13 cellular contexts compared by ENCODE assay signal in genomic region chr4:105022811-105023667, GRCh38.
DNase-seq lines count a peak whose midpoint lies in the region; ATAC-seq, FAIRE-seq and TF ChIP-seq lines count a peak whose summit lies in the region.
"Had no signal": no experiment of that assay in that cellular context is flagged by ENCODE, and none has a peak within 500 bp of the region (broad histone marks: within the 10 kb centered on the region; RNA-seq: fewer than 3 reads in every experiment).

No MANE protein-coding gene starts in this region.

- H3K27me3 ChIP-seq in HCT116 (ENCODE audit: insufficient read depth, low read length) (no peaks in the 10 kb centered on the region), bronchial epithelial cell (ENCODE audit: control insufficient read depth, insufficient read depth, low read length) (no peaks in the 10 kb centered on the region)
- H3K27me3 ChIP-seq: cardiac muscle cell had no signal

- no peaks in the 10 kb centered on the region for H3K79me2 ChIP-seq in HCT116 (ENCODE audit: insufficient read depth, low read length)

- CTCF ChIA-PET in HCT116 (lab: Charles Lee), result interaction anchor here (1.1 kb wide), 1 partner anchor 451 kb away, joined by 3 read pairs; no protein-coding TSS in a partner anchor

- no peak for TF ChIP-seq RAD21 in HCT116 (IDR thresholded peaks at IDR 0.05; ENCODE audit: low read depth)

- no peak overlapping the region for H3K9ac ChIP-seq in HCT116 (ENCODE audit: low read length)

- RAD21 ChIA-PET in HCT116 (lab: Charles Lee; ENCODE audit: low non-redundant PET in 1 of 2, low total read pairs in 2 of 2, uncharacterized antibody in 2 of 2, unreplicated experiment in 2 of 2), result no interaction called here

- intact Hi-C loops in HCT116 (cut with micrococcal nuclease), result no loop called here
- intact Hi-C loops in left ventricle myocardium superior (cut with micrococcal nuclease), result no loop called here

- BruUV-seq in HCT116 (replicated peaks; lab: Mats Ljungman, UMichigan), result no TSS peak

- POLR2A ChIA-PET in HCT116 (lab: Charles Lee), result no interaction called here

- TF ChIP-seq CTCF in HCT116 (IDR thresholded peaks at IDR 0.05 in 2 of 3, conservative IDR thresholded peaks at IDR 0.05 in 1 of 3; ENCODE audit: borderline replicate concordance in 1 of 3, insufficient read depth in 1 of 3, low read depth in 2 of 3, low read length in 2 of 3), result no peak
- no peak for TF ChIP-seq CTCF in bronchial epithelial cell (IDR thresholded peaks at IDR 0.05; ENCODE audit: insufficient read depth, low read length, severe bottlenecking)

- H3K27ac ChIP-seq in HCT116 (ENCODE audit: low read depth, low read length), result no peak overlapping the region
- H3K27ac ChIP-seq: cardiac muscle cell had no signal

- H3K4me1 ChIP-seq in HCT116 (ENCODE audit: control insufficient read depth in 1 of 2, insufficient read depth in 2 of 2, low read length in 2 of 2), result peaks cover 0 to 8% of the 10 kb centered on the region in 2 experiments; a peak in 2 of 4 replicates

- no peak overlapping the region for H3K4me2 ChIP-seq in HCT116 (ENCODE audit: low read length)

- DNase-seq in HCT116 (ENCODE audit: low read depth, low spot score) (peak; percentile 4), bronchial epithelial cell (ENCODE audit: low read depth) (peak; percentile 85), non-pigmented ciliary epithelial cell (ENCODE audit: low read depth) (peak; percentile 55), left ventricle myocardium superior (no peak), activated gamma-delta T cell (lab: John Stamatoyannopoulos, UW) (no peak)
- DNase-seq: CD4-positive, CD25-positive, alpha-beta regulatory T cell; H9; NCI-H1092; NCI-H748 treated with DMSO at 0.1 percent for 48 hours had no signal

- ATAC-seq in HCT116, result peak; percentile 32
- no peak for ATAC-seq in left ventricle myocardium superior
- ATAC-seq in GM18873 (IDR thresholded peaks at IDR 0.05; ENCODE audit: low FRiP score, unreplicated experiment), result no peak
- no peak for ATAC-seq in GM18867 (IDR thresholded peaks at IDR 0.05; ENCODE audit: unreplicated experiment)

- no peaks in the 10 kb centered on the region for H4K20me1 ChIP-seq in HCT116 (ENCODE audit: insufficient read depth)

- no peaks in the 10 kb centered on the region for H3K9me2 ChIP-seq in HCT116 (ENCODE audit: insufficient read depth)

- no peaks in the 10 kb centered on the region for H3K9me3 ChIP-seq in HCT116 (ENCODE audit: control insufficient read depth in 1 of 2, insufficient read depth in 1 of 2, low read depth in 1 of 2, low read length in 2 of 2)

- peak; percentile 18 for FAIRE-seq in bronchial epithelial cell (lab: Jason Lieb, UNC)

- no peak overlapping the region for H3K4me3 ChIP-seq in HCT116 (replicated peaks in 1 of 2; ENCODE audit: low read depth in 1 of 2, low read length in 2 of 2)
- H3K4me3 ChIP-seq in bronchial epithelial cell (ENCODE audit: low read depth, low read length), result no peak overlapping the region
- H3K4me3 ChIP-seq: cardiac muscle cell had no signal

- no peaks in the 10 kb centered on the region for H3K36me3 ChIP-seq in HCT116 (ENCODE audit: control insufficient read depth in 1 of 2, insufficient read depth in 2 of 2, low read length in 2 of 2)
- H3K36me3 ChIP-seq in bronchial epithelial cell (ENCODE audit: control insufficient read depth, insufficient read depth, low read length), result no peaks in the 10 kb centered on the region
- H3K36me3 ChIP-seq: cardiac muscle cell had no signal

- TF ChIP-seq POLR2A in HCT116 (IDR thresholded peaks at IDR 0.05; ENCODE audit: borderline replicate concordance, extremely low read depth, insufficient read depth, insufficient read length), result no peak

- H2AFZ ChIP-seq in HCT116 (ENCODE audit: low read depth, low read length, poor library complexity, severe bottlenecking), result no peak overlapping the region

TF ChIP-seq in HCT116, 20 proteins besides CTCF, POLR2A, EP300 and RAD21 (continues in another document):
- TF ChIP-seq TCF7L2 (IDR thresholded peaks at IDR 0.05; ENCODE audit: borderline replicate concordance, extremely low read depth, insufficient read depth, insufficient read length) (no peak), CEBPB (IDR thresholded peaks at IDR 0.05; ENCODE audit: low read depth) (no peak), SP1 (IDR thresholded peaks at IDR 0.05; ENCODE audit: low read depth) (no peak), EGR1 (IDR thresholded peaks at IDR 0.05; ENCODE audit: low read depth) (no peak), POLR2AphosphoS5 (IDR thresholded peaks at IDR 0.05; ENCODE audit: low read depth, low read length) (no peak), ZNF274 (IDR thresholded peaks at IDR 0.05; ENCODE audit: low read depth, low read length) (no peak), ZFX (IDR thresholded peaks at IDR 0.05) (no peak), SIN3A (IDR thresholded peaks at IDR 0.05; ENCODE audit: low read depth) (no peak), JUND (IDR thresholded peaks at IDR 0.05) (no peak), FOSL1 (IDR thresholded peaks at IDR 0.05; ENCODE audit: low read depth) (no peak), EZH2 (IDR thresholded peaks at IDR 0.05) (no peak)
- TF ChIP-seq, protein P1, sequence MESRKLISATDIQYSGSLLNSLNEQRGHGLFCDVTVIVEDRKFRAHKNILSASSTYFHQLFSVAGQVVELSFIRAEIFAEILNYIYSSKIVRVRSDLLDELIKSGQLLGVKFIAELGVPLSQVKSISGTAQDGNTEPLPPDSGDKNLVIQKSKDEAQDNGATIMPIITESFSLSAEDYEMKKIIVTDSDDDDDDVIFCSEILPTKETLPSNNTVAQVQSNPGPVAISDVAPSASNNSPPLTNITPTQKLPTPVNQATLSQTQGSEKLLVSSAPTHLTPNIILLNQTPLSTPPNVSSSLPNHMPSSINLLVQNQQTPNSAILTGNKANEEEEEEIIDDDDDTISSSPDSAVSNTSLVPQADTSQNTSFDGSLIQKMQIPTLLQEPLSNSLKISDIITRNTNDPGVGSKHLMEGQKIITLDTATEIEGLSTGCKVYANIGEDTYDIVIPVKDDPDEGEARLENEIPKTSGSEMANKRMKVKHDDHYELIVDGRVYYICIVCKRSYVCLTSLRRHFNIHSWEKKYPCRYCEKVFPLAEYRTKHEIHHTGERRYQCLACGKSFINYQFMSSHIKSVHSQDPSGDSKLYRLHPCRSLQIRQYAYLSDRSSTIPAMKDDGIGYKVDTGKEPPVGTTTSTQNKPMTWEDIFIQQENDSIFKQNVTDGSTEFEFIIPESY (IDR thresholded peaks at IDR 0.05; ENCODE audit: extremely low read depth, insufficient replicate concordance, low read length), result no peak

TF ChIP-seq in PFSK-1, 5 proteins besides CTCF, POLR2A, EP300 and RAD21:
- TF ChIP-seq, protein P2, sequence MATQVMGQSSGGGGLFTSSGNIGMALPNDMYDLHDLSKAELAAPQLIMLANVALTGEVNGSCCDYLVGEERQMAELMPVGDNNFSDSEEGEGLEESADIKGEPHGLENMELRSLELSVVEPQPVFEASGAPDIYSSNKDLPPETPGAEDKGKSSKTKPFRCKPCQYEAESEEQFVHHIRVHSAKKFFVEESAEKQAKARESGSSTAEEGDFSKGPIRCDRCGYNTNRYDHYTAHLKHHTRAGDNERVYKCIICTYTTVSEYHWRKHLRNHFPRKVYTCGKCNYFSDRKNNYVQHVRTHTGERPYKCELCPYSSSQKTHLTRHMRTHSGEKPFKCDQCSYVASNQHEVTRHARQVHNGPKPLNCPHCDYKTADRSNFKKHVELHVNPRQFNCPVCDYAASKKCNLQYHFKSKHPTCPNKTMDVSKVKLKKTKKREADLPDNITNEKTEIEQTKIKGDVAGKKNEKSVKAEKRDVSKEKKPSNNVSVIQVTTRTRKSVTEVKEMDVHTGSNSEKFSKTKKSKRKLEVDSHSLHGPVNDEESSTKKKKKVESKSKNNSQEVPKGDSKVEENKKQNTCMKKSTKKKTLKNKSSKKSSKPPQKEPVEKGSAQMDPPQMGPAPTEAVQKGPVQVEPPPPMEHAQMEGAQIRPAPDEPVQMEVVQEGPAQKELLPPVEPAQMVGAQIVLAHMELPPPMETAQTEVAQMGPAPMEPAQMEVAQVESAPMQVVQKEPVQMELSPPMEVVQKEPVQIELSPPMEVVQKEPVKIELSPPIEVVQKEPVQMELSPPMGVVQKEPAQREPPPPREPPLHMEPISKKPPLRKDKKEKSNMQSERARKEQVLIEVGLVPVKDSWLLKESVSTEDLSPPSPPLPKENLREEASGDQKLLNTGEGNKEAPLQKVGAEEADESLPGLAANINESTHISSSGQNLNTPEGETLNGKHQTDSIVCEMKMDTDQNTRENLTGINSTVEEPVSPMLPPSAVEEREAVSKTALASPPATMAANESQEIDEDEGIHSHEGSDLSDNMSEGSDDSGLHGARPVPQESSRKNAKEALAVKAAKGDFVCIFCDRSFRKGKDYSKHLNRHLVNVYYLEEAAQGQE (IDR thresholded peaks at IDR 0.05; ENCODE audit: insufficient read depth in 1 of 2, low read depth in 2 of 2, low read length in 2 of 2), result no peak
- TF ChIP-seq FOXP2 (optimal IDR thresholded peaks at IDR 0.05; ENCODE audit: borderline replicate concordance, extremely low read depth, extremely low read length, insufficient read depth), result no peak
- TF ChIP-seq SIN3A (IDR thresholded peaks at IDR 0.05; ENCODE audit: borderline replicate concordance, insufficient read depth, low read length), result no peak
- TF ChIP-seq TAF1 (IDR thresholded peaks at IDR 0.05; ENCODE audit: borderline replicate concordance, insufficient read depth, low read length), result no peak
- TF ChIP-seq POLR2AphosphoS5 (IDR thresholded peaks at IDR 0.05; ENCODE audit: low read depth, low read length), result peak; percentile 30; the same call in 1 of the 2 replicates

Comparison
In these comparisons a context has a peak if more than half of its experiments do, and no peak if none do; other contexts are left out.
1. DNase-seq: peak in HCT116 (single experiment), bronchial epithelial cell (single experiment) and non-pigmented ciliary epithelial cell (single experiment); none in left ventricle myocardium superior (single experiment) and activated gamma-delta T cell (single experiment).